ENCODE assay signal across 1 cellular context in the genomic region with DNA sequence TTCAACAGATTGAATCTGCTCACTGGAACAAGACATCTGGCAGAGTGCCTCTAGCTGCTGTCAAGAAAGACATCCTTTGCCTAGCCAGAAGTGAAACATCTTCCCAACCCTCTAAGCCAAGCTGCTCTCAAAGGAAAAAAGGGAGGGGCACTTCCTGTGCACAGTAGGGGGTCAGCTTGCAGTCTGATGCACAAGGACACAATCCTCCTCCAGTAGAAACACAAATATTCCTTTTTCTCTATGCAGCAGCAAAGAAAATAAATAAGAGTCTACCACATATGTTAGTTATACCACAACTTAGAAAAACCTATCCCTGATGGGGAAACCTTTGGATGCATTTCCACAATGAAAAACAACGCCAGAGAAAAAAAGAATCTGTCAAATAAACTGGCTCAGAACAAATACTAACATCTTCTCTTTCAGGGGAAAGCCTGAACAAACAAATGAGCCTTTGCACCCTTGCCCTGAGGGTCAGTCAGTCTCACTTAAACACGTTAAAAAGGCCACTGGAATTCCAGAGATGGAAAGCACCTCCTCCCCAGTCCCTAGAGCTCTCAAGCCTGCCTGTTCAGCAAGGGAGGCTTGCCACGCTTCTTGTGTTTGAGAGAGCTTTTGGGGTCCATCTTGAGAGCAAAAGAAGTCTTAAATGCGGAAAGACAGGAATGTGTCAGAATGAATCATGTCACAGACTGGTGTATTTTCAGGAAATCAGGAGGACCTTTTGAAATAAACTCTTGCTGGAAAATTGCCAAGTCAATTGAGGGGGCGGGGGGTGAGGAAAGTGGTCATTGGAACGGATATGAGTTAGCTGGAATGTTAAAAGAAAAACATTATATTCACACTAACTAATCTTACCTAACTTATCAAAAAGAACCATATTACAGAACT.
A peak's percentile ranks its signal among the peaks of the same experiment; 100 is the strongest.
TF ChIP-seq lines count a peak whose summit lies in the region.

No MANE protein-coding gene starts in this region.

TF ChIP-seq in HepG2, 621 proteins besides CTCF, POLR2A, EP300 and RAD21 (continued from another document and continues in another):
- TF ChIP-seq, protein P1, sequence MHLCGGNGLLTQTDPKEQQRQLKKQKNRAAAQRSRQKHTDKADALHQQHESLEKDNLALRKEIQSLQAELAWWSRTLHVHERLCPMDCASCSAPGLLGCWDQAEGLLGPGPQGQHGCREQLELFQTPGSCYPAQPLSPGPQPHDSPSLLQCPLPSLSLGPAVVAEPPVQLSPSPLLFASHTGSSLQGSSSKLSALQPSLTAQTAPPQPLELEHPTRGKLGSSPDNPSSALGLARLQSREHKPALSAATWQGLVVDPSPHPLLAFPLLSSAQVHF (CRISPR knock-in tag; IDR thresholded peaks at IDR 0.05): no peak
- TF ChIP-seq ARNT (IDR thresholded peaks at IDR 0.05) (no peak), ZSCAN29 (CRISPR knock-in tag; conservative IDR thresholded peaks at IDR 0.05) (0 out of 2 replicates have a peak, but pooled peaks have one; percentile 49), NR2C2 (CRISPR knock-in tag; IDR thresholded peaks at IDR 0.05; ENCODE audit: borderline replicate concordance) (no peak), SOX13 (IDR thresholded peaks at IDR 0.05) (no peak), SOX13 (CRISPR knock-in tag; conservative IDR thresholded peaks at IDR 0.05 in 1 of 2, IDR thresholded peaks at IDR 0.05 in 1 of 2) (peak in 1 of 2 experiments; percentile 64; a peak in 2 of 4 replicates), FOXP4 (CRISPR knock-in tag; IDR thresholded peaks at IDR 0.05) (peak; percentile 73), NCOR1 (IDR thresholded peaks at IDR 0.05; ENCODE audit: borderline replicate concordance, low read length) (peak; percentile 33; the same call in 1 of the 2 replicates), ZNF333 (CRISPR knock-in tag; IDR thresholded peaks at IDR 0.05; ENCODE audit: borderline replicate concordance) (no peak), GPBP1L1 (CRISPR knock-in tag; IDR thresholded peaks at IDR 0.05) (no peak), ZNF83 (CRISPR knock-in tag; IDR thresholded peaks at IDR 0.05; ENCODE audit: borderline replicate concordance) (no peak), SIX1 (CRISPR knock-in tag; IDR thresholded peaks at IDR 0.05; ENCODE audit: borderline replicate concordance) (peak; percentile 43; the same call in 1 of the 2 replicates), AGO2 (optimal IDR thresholded peaks at IDR 0.05; ENCODE audit: low read depth, low read length) (no peak), ZNF44 (CRISPR knock-in tag; IDR thresholded peaks at IDR 0.05) (no peak), PAWR (CRISPR knock-in tag; IDR thresholded peaks at IDR 0.05; ENCODE audit: borderline replicate concordance) (no peak), ZNF576 (CRISPR knock-in tag; IDR thresholded peaks at IDR 0.05) (no peak), ZNF724P (CRISPR knock-in tag; IDR thresholded peaks at IDR 0.05; ENCODE audit: borderline replicate concordance) (no peak), MZF1 (CRISPR knock-in tag; IDR thresholded peaks at IDR 0.05; ENCODE audit: borderline replicate concordance) (no peak), U2AF1 (optimal IDR thresholded peaks at IDR 0.05; ENCODE audit: low read depth, low read length) (no peak), FOXJ3 (CRISPR knock-in tag; IDR thresholded peaks at IDR 0.05; ENCODE audit: borderline replicate concordance) (no peak), ZNF569 (CRISPR knock-in tag; IDR thresholded peaks at IDR 0.05; ENCODE audit: borderline replicate concordance) (no peak), JUNB (CRISPR knock-in tag; IDR thresholded peaks at IDR 0.05; ENCODE audit: borderline replicate concordance) (no peak), PHF8 (CRISPR knock-in tag; IDR thresholded peaks at IDR 0.05) (no peak), NAIF1 (CRISPR knock-in tag; IDR thresholded peaks at IDR 0.05; ENCODE audit: borderline replicate concordance) (no peak), ZNF430 (CRISPR knock-in tag; IDR thresholded peaks at IDR 0.05) (no peak), SIN3B (IDR thresholded peaks at IDR 0.05; ENCODE audit: low read length) (no peak), ZEB1 (IDR thresholded peaks at IDR 0.05; ENCODE audit: insufficient replicate concordance, low read depth) (no peak), KLF6 (CRISPR knock-in tag; IDR thresholded peaks at IDR 0.05) (no peak), SP140L (CRISPR knock-in tag; IDR thresholded peaks at IDR 0.05; ENCODE audit: borderline replicate concordance) (no peak), ZFP36L2 (CRISPR knock-in tag; IDR thresholded peaks at IDR 0.05) (no peak), MBNL3 (CRISPR knock-in tag; conservative IDR thresholded peaks at IDR 0.05) (no peak), ZNF687 (CRISPR knock-in tag; IDR thresholded peaks at IDR 0.05) (no peak), ETV6 (CRISPR knock-in tag; conservative IDR thresholded peaks at IDR 0.05) (no peak), BRCA1 (CRISPR knock-in tag; IDR thresholded peaks at IDR 0.05) (no peak)
- TF ChIP-seq, protein P2, sequence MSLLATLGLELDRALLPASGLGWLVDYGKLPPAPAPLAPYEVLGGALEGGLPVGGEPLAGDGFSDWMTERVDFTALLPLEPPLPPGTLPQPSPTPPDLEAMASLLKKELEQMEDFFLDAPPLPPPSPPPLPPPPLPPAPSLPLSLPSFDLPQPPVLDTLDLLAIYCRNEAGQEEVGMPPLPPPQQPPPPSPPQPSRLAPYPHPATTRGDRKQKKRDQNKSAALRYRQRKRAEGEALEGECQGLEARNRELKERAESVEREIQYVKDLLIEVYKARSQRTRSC (CRISPR knock-in tag; IDR thresholded peaks at IDR 0.05; ENCODE audit: low read depth): no peak
- TF ChIP-seq, protein P3, sequence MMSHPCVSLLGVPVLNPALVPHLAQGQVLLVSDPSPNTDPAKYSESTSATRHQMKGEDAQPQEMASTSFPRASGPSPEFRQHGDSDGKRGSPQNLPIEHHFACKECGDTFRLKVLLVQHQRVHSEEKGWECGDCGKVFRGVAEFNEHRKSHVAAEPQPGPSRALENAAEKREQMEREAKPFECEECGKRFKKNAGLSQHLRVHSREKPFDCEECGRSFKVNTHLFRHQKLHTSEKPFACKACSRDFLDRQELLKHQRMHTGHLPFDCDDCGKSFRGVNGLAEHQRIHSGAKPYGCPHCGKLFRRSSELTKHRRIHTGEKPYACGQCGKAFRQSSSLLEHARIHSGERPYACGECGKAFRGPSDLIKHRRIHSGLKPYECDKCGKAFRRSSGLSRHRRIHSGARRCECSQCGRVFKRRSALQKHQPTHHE (CRISPR knock-in tag; IDR thresholded peaks at IDR 0.05; ENCODE audit: borderline replicate concordance): no peak
- TF ChIP-seq, protein P4, sequence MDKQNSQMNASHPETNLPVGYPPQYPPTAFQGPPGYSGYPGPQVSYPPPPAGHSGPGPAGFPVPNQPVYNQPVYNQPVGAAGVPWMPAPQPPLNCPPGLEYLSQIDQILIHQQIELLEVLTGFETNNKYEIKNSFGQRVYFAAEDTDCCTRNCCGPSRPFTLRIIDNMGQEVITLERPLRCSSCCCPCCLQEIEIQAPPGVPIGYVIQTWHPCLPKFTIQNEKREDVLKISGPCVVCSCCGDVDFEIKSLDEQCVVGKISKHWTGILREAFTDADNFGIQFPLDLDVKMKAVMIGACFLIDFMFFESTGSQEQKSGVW (CRISPR knock-in tag; IDR thresholded peaks at IDR 0.05; ENCODE audit: borderline replicate concordance): no peak
- TF ChIP-seq, protein P5, sequence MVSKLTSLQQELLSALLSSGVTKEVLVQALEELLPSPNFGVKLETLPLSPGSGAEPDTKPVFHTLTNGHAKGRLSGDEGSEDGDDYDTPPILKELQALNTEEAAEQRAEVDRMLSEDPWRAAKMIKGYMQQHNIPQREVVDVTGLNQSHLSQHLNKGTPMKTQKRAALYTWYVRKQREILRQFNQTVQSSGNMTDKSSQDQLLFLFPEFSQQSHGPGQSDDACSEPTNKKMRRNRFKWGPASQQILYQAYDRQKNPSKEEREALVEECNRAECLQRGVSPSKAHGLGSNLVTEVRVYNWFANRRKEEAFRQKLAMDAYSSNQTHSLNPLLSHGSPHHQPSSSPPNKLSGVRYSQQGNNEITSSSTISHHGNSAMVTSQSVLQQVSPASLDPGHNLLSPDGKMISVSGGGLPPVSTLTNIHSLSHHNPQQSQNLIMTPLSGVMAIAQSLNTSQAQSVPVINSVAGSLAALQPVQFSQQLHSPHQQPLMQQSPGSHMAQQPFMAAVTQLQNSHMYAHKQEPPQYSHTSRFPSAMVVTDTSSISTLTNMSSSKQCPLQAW (CRISPR knock-in tag; IDR thresholded peaks at IDR 0.05): peak; percentile 35; the same call in 1 of the 2 replicates
- TF ChIP-seq, protein P6, sequence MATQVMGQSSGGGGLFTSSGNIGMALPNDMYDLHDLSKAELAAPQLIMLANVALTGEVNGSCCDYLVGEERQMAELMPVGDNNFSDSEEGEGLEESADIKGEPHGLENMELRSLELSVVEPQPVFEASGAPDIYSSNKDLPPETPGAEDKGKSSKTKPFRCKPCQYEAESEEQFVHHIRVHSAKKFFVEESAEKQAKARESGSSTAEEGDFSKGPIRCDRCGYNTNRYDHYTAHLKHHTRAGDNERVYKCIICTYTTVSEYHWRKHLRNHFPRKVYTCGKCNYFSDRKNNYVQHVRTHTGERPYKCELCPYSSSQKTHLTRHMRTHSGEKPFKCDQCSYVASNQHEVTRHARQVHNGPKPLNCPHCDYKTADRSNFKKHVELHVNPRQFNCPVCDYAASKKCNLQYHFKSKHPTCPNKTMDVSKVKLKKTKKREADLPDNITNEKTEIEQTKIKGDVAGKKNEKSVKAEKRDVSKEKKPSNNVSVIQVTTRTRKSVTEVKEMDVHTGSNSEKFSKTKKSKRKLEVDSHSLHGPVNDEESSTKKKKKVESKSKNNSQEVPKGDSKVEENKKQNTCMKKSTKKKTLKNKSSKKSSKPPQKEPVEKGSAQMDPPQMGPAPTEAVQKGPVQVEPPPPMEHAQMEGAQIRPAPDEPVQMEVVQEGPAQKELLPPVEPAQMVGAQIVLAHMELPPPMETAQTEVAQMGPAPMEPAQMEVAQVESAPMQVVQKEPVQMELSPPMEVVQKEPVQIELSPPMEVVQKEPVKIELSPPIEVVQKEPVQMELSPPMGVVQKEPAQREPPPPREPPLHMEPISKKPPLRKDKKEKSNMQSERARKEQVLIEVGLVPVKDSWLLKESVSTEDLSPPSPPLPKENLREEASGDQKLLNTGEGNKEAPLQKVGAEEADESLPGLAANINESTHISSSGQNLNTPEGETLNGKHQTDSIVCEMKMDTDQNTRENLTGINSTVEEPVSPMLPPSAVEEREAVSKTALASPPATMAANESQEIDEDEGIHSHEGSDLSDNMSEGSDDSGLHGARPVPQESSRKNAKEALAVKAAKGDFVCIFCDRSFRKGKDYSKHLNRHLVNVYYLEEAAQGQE (IDR thresholded peaks at IDR 0.05; ENCODE audit: borderline replicate concordance in 1 of 2, low read depth in 1 of 2, low read length in 2 of 2): no peak
